ENCODE assay signal across 8 cellular contexts in genomic region chr11:95705485-95706124, GRCh38.
A peak's percentile ranks its signal among the peaks of the same experiment; 100 is the strongest.
DNase-seq lines count a peak whose midpoint lies in the region; FAIRE-seq and TF ChIP-seq lines count a peak whose summit lies in the region.

No MANE protein-coding gene starts in this region.

- no peak for TF ChIP-seq POLR2A in H54 (IDR thresholded peaks at IDR 0.05; ENCODE audit: low read depth, low read length)

- H3K9ac ChIP-seq in stomach smooth muscle (ENCODE audit: low read length in 2 of 2), result peak overlapping the region in 1 of 2 donors; percentile 28

- H3K27ac ChIP-seq in neutrophil (no peak overlapping the region), stomach smooth muscle (ENCODE audit: low read length) (peak overlapping the region; percentile 6)

- no peaks in the 10 kb centered on the region for H3K27me3 ChIP-seq in neutrophil
- no peaks in the 10 kb centered on the region for H3K27me3 ChIP-seq in stomach smooth muscle (ENCODE audit: control insufficient read depth in 1 of 2, insufficient read depth in 2 of 2, low read length in 2 of 2)

- DNase-seq in EH (ENCODE audit: low read depth) (peak; percentile 76), H54 (ENCODE audit: insufficient read length, low spot score) (peak; percentile 26), LoVo (ENCODE audit: low spot score) (peak; percentile 41), RPMI7951 (ENCODE audit: low read depth) (peak; percentile 74), fibroblast of the aortic adventitia (ENCODE audit: low read depth) (peak; percentile 95)
- DNase-seq in activated T-helper 1 cell treated with anti-CD3 and anti-CD28 coated beads, Interleukin-2, amount 50 U/mL, for 16 hours (ENCODE audit: low read depth in 1 of 2, low spot score in 1 of 2), result peak; percentile 68 to 75

- peak; percentile 95 for TF ChIP-seq CTCF in fibroblast of the aortic adventitia (IDR thresholded peaks at IDR 0.05; ENCODE audit: insufficient read depth, low read length)
- peak; percentile 74 for TF ChIP-seq CTCF in neutrophil (IDR thresholded peaks at IDR 0.05)

- H3K4me1 ChIP-seq in neutrophil (ENCODE audit: control insufficient read depth in 1 of 2, insufficient read depth in 1 of 2, low read depth in 1 of 2, low read length in 1 of 2) (peaks cover 0 to 6% of the 10 kb centered on the region in 2 experiments), stomach smooth muscle (ENCODE audit: control insufficient read depth, insufficient read depth, low read length) (peaks cover 16% of the 10 kb centered on the region)

- H3K9me3 ChIP-seq in neutrophil (no peaks in the 10 kb centered on the region), stomach smooth muscle (ENCODE audit: control insufficient read depth in 2 of 2, low read length in 2 of 2) (no peaks in the 10 kb centered on the region)

- no peak overlapping the region for H3K4me3 ChIP-seq in fibroblast of the aortic adventitia (ENCODE audit: low read depth, low read length)
- H3K4me3 ChIP-seq in neutrophil (ENCODE audit: low read depth in 1 of 2, low read length in 1 of 2), result no peak overlapping the region
- no peak overlapping the region for H3K4me3 ChIP-seq in stomach smooth muscle (ENCODE audit: low read length in 2 of 2)

- FAIRE-seq in H54 (lab: Jason Lieb, UNC), result peak; percentile 58

- no peaks in the 10 kb centered on the region for H3K36me3 ChIP-seq in neutrophil
- H3K36me3 ChIP-seq in stomach smooth muscle (ENCODE audit: control insufficient read depth in 2 of 2, insufficient read depth in 2 of 2, low read length in 2 of 2), result no peaks in the 10 kb centered on the region

Comparison
In these comparisons a context has a peak if more than half of its experiments do, and no peak if none do; other contexts are left out.
1. DNase-seq: peak in every context shown above with its lines; median percentile 95 in fibroblast of the aortic adventitia; 76 in EH; 74 in RPMI7951; 72 in activated T-helper 1 cell treated with anti-CD3 and anti-CD28 coated beads, Interleukin-2, amount 50 U/mL, for 16 hours; 41 in LoVo; 26 in H54.